In genomic region chr3:33883538-33884203, GRCh38 we compare ENCODE assay signal across 8 cellular contexts.
DNase-seq lines count a peak whose midpoint lies in the region; ATAC-seq and TF ChIP-seq lines count a peak whose summit lies in the region.

No MANE protein-coding gene starts in this region.

- DNase-seq in natural killer cell (no peak), T-helper 17 cell (no peak), fibroblast of pulmonary artery (ENCODE audit: low read depth) (peak; percentile 66), omental fat pad (ENCODE audit: low spot score) (no peak), NCI-H774 (lab: John Stamatoyannopoulos, UW) (no peak), cortex of kidney (lab: John Stamatoyannopoulos, UW) (no peak)
- no peak for DNase-seq in natural killer cell treated with Interleukin-12 subunit alpha and Interleukin-12 subunit beta and Interleukin-15 and Interleukin-18, amount 100 ng/mL, for 72 hours (ENCODE audit: low spot score)

- intact Hi-C loops in natural killer cell (cut with micrococcal nuclease): no loop called here

- ATAC-seq in natural killer cell (peak in 1 of 3 donors; percentile 54), T-helper 17 cell (no peak), omental fat pad (ENCODE audit: low FRiP score) (peak; percentile 21)
- ATAC-seq in natural killer cell treated with Interleukin-12 subunit alpha and Interleukin-12 subunit beta and Interleukin-15 and Interleukin-18, amount 100 ng/mL, for 72 hours: no peak

- no peaks in the 10 kb centered on the region for H3K27me3 ChIP-seq in KMS-11 (ENCODE audit: insufficient read depth, low read depth)

- no peaks in the 10 kb centered on the region for H3K9me3 Mint-ChIP-seq in natural killer cell
- H3K9me3 Mint-ChIP-seq in natural killer cell treated with Interleukin-12 subunit alpha and Interleukin-12 subunit beta and Interleukin-15 and Interleukin-18, amount 100 ng/mL, for 72 hours: no peaks in the 10 kb centered on the region

- TF ChIP-seq CTCF in natural killer cell (IDR thresholded peaks at IDR 0.05): peak; percentile 95
- TF ChIP-seq CTCF in KMS-11 (conservative IDR thresholded peaks at IDR 0.05; ENCODE audit: low read depth, low read length): peak; percentile 89
- TF ChIP-seq CTCF in fibroblast of pulmonary artery (IDR thresholded peaks at IDR 0.05; ENCODE audit: low read length, missing control alignments): peak; percentile 77
- TF ChIP-seq CTCF in omental fat pad (IDR thresholded peaks at IDR 0.05): peak in 2 of 3 donors; percentile 33 to 35

- H3K27ac ChIP-seq in KMS-11: no peak overlapping the region

- H3K36me3 Mint-ChIP-seq in natural killer cell (no peaks in the 10 kb centered on the region), T-helper 17 cell (ENCODE audit: low read depth) (peaks cover 3% of the 10 kb centered on the region)
- H3K36me3 Mint-ChIP-seq in natural killer cell treated with Interleukin-12 subunit alpha and Interleukin-12 subunit beta and Interleukin-15 and Interleukin-18, amount 100 ng/mL, for 72 hours: no peaks in the 10 kb centered on the region

- H3K79me2 ChIP-seq in KMS-11 (ENCODE audit: insufficient read depth, low read depth): no peaks in the 10 kb centered on the region

- no peaks in the 10 kb centered on the region for H3K9me3 ChIP-seq in T-helper 17 cell (ENCODE audit: control insufficient read depth, low read length, poor library complexity, severe bottlenecking)

- no peaks in the 10 kb centered on the region for H3K27me3 Mint-ChIP-seq in natural killer cell (ENCODE audit: low read depth in 2 of 2)
- H3K27me3 Mint-ChIP-seq in natural killer cell treated with Interleukin-12 subunit alpha and Interleukin-12 subunit beta and Interleukin-15 and Interleukin-18, amount 100 ng/mL, for 72 hours: peaks cover 5 to 10% of the 10 kb centered on the region in 2 donors
- peaks cover 19% of the 10 kb centered on the region for H3K27me3 Mint-ChIP-seq in T-helper 17 cell

- no peak overlapping the region for H3K27ac Mint-ChIP-seq in natural killer cell
- peak overlapping the region in 1 of 2 donors; percentile 54 for H3K27ac Mint-ChIP-seq in natural killer cell treated with Interleukin-12 subunit alpha and Interleukin-12 subunit beta and Interleukin-15 and Interleukin-18, amount 100 ng/mL, for 72 hours
- H3K27ac Mint-ChIP-seq in T-helper 17 cell: no peak overlapping the region

- H4K20me1 ChIP-seq in KMS-11 (ENCODE audit: insufficient read depth): no peaks in the 10 kb centered on the region

- H2AFZ ChIP-seq in KMS-11 (ENCODE audit: low read depth): no peak overlapping the region

- no peaks in the 10 kb centered on the region for H3K4me1 ChIP-seq in KMS-11 (ENCODE audit: low read depth, poor library complexity, severe bottlenecking)

- H3K4me1 Mint-ChIP-seq in natural killer cell (no peaks in the 10 kb centered on the region), T-helper 17 cell (peaks cover 5% of the 10 kb centered on the region)
- H3K4me1 Mint-ChIP-seq in natural killer cell treated with Interleukin-12 subunit alpha and Interleukin-12 subunit beta and Interleukin-15 and Interleukin-18, amount 100 ng/mL, for 72 hours (ENCODE audit: low read depth in 2 of 2): peaks cover 4 to 6% of the 10 kb centered on the region in 2 donors

- H3K4me3 ChIP-seq in KMS-11 (IDR thresholded peaks at IDR 0.05; ENCODE audit: insufficient read depth, low read depth, low read length): no peak overlapping the region
- H3K4me3 ChIP-seq in fibroblast of pulmonary artery (replicated peaks; ENCODE audit: low read depth, low read length): no peak overlapping the region

- no peaks in the 10 kb centered on the region for H3K36me3 ChIP-seq in KMS-11 (ENCODE audit: insufficient read depth)

- no peak overlapping the region; the same call in 1 of the 2 replicates for H3K4me2 ChIP-seq in KMS-11

- H3K9ac ChIP-seq in KMS-11: no peak overlapping the region

- H3K4me3 Mint-ChIP-seq in natural killer cell (peak overlapping the region; percentile 18), T-helper 17 cell (peak overlapping the region; percentile 59)
- H3K4me3 Mint-ChIP-seq in natural killer cell treated with Interleukin-12 subunit alpha and Interleukin-12 subunit beta and Interleukin-15 and Interleukin-18, amount 100 ng/mL, for 72 hours: no peak overlapping the region

Comparison
In these comparisons a context has a peak if more than half of its experiments do, and no peak if none do; other contexts are left out.
1. CTCF ChIP-seq: peak in every context shown above with its lines; median percentile 95 in natural killer cell; 89 in KMS-11; 77 in fibroblast of pulmonary artery; 34 in omental fat pad.